Comparison of ENCODE assay signal across 1 cellular context in the genomic region with DNA sequence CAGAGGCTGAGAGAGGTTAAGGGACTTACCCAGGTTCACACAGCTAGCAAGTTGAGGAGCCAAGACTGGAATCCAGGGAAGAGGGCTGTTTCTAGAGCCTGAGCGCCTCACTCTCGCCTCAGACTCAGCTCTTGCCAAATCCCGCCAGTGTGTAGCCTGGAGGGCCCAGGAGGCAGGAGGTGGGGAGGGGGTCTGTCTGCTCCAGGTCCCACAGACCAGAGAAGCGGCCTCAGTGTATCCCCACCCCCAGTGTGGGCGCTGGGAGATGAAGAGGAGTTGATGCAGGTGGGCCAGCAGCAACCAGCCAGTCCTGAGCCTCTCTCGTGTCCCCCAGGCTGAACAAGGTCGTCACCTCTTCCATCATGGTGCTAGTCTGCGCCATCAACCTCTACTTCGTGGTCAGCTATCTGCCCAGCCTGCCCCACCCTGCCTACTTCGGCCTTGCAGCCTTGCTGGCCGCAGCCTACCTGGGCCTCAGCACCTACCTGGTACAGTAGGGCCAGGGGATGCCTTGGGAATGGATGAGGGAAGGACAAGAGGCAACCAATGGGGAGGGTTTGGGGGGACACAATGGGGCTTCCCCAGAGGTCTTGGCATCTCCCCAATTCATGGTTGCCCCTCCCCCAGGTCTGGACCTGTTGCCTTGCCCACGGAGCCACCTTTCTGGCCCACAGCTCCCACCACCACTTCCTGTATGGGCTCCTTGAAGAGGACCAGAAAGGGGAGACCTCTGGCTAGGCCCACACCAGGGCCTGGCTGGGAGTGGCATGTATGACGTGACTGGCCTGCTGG.
TF ChIP-seq lines count a peak whose summit lies in the region.

No MANE protein-coding gene starts in this region.

TF ChIP-seq in GM12891, 5 proteins besides CTCF, POLR2A, EP300 and RAD21:
- no peak for TF ChIP-seq POU2F2 (IDR thresholded peaks at IDR 0.05; ENCODE audit: low read depth, low read length)
- TF ChIP-seq POLR2AphosphoS5 (IDR thresholded peaks at IDR 0.05; ENCODE audit: low read depth, low read length) = no peak
- TF ChIP-seq SPI1 (IDR thresholded peaks at IDR 0.05; ENCODE audit: low read depth, low read length) = no peak
- no peak for TF ChIP-seq PAX5 (IDR thresholded peaks at IDR 0.05; ENCODE audit: insufficient read depth, low read length, severe bottlenecking)
- TF ChIP-seq TAF1 (IDR thresholded peaks at IDR 0.05; ENCODE audit: low read depth, low read length) = no peak
